ENCODE assay signal across 24 cellular contexts in the genomic region with DNA sequence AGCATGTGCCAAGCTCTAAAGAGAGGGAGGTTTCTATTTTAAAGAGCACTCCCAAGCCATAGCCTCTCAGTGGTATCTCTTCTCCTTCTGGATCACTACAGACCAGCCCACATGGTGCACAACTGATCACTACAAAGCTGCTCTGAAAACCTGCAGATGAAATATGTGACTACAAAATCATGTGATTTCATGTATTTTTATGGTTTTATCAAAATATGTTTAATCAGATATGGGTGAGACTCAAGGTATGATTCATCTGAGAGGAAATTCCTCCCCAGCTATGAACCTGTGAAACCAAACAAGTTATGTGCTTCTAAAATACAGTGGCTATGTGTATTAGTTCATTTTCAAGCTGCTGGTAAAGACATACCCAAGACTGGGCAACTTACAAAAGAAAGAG.
DNase-seq lines count a peak whose midpoint lies in the region; ATAC-seq and TF ChIP-seq lines count a peak whose summit lies in the region.
"Had no signal": no experiment of that assay in that cellular context is flagged by ENCODE, and none has a peak within 500 bp of the region (broad histone marks: within the 10 kb centered on the region; RNA-seq: fewer than 3 reads in every experiment).

No MANE protein-coding gene starts in this region.

- peak overlapping the region; percentile 61 for H3K27ac Mint-ChIP-seq in activated CD4-positive, alpha-beta T cell treated with anti-CD3 and anti-CD28 coated beads for 36 hours
- H3K27ac Mint-ChIP-seq: activated T-helper 17 cell treated with anti-CD3 and anti-CD28 coated beads, Interleukin-2, amount 50 U/mL, for 72 hours had no signal

- intact Hi-C loops in activated CD4-positive, alpha-beta T cell treated with anti-CD3 and anti-CD28 coated beads for 36 hours (cut with DNase I, micrococcal nuclease): no loop called here

- POLR2A ChIA-PET in activated CD4-positive, alpha-beta T cell treated with anti-CD3 and anti-CD28 coated beads for 36 hours (lab: Charles Lee): no interaction called here

- no peak overlapping the region for H3K4me3 Mint-ChIP-seq in activated CD4-positive, alpha-beta T cell treated with anti-CD3 and anti-CD28 coated beads for 36 hours
- H3K4me3 Mint-ChIP-seq: activated T-helper 17 cell treated with anti-CD3 and anti-CD28 coated beads, Interleukin-2, amount 50 U/mL, for 72 hours; central memory CD8-positive, alpha-beta T cell; naive thymus-derived CD4-positive, alpha-beta T cell had no signal

- no peak for TF ChIP-seq CTCF in choroid plexus epithelial cell (conservative IDR thresholded peaks at IDR 0.05; ENCODE audit: low read depth, low read length)

- DNase-seq in activated CD4-positive, alpha-beta T cell treated with anti-CD3 and anti-CD28 coated beads for 36 hours: no peak
- DNase-seq in activated CD4-positive, alpha-beta T cell treated with anti-CD3 and anti-CD28 coated beads, Interleukin-2, amount 50 U/mL, for 48 hours: no peak
- DNase-seq in HS-5 (ENCODE audit: low read depth) (peak; percentile 4), choroid plexus epithelial cell (ENCODE audit: low read depth) (peak; percentile 49), lung microvascular endothelial cell (ENCODE audit: low read depth in 2 of 2) (peak; percentile 11 to 60), C1 segment of cervical spinal cord (lab: John Stamatoyannopoulos, UW) (no peak), SHP77 treated with DMSO at 0.1 percent for 48 hours (lab: John Stamatoyannopoulos, UW) (no peak)
- DNase-seq: 8988T; DMS53; Karpas-422; left colon; mesendoderm; naive thymus-derived CD4-positive, alpha-beta T cell; NCI-H1694 treated with DMSO at 0.1 percent for 48 hours; NCI-H748 treated with DMSO at 0.1 percent for 48 hours; ovary; Right ventricle myocardium superior; stomach had no signal

- peak; percentile 82 for ATAC-seq in activated CD4-positive, alpha-beta T cell treated with anti-CD3 and anti-CD28 coated beads for 36 hours
- ATAC-seq in HG03025 (IDR thresholded peaks at IDR 0.05; ENCODE audit: low FRiP score, unreplicated experiment): no peak
- ATAC-seq: activated T-helper 17 cell treated with anti-CD3 and anti-CD28 coated beads, Interleukin-2, amount 50 U/mL, for 72 hours; esophagus mucosa; left colon; naive thymus-derived CD4-positive, alpha-beta T cell had no signal

- no peaks in the 10 kb centered on the region for H3K27me3 Mint-ChIP-seq in activated CD4-positive, alpha-beta T cell treated with anti-CD3 and anti-CD28 coated beads for 36 hours
- H3K27me3 Mint-ChIP-seq: activated T-helper 17 cell treated with anti-CD3 and anti-CD28 coated beads, Interleukin-2, amount 50 U/mL, for 72 hours; central memory CD8-positive, alpha-beta T cell; naive thymus-derived CD4-positive, alpha-beta T cell had no signal

- peaks cover 18% of the 10 kb centered on the region for H3K4me1 Mint-ChIP-seq in activated CD4-positive, alpha-beta T cell treated with anti-CD3 and anti-CD28 coated beads for 36 hours
- H3K4me1 Mint-ChIP-seq: activated T-helper 17 cell treated with anti-CD3 and anti-CD28 coated beads, Interleukin-2, amount 50 U/mL, for 72 hours; central memory CD8-positive, alpha-beta T cell had no signal

- peaks cover 25% of the 10 kb centered on the region for H3K9me3 Mint-ChIP-seq in activated CD4-positive, alpha-beta T cell treated with anti-CD3 and anti-CD28 coated beads for 36 hours (ENCODE audit: low read depth)
- H3K9me3 Mint-ChIP-seq: activated T-helper 17 cell treated with anti-CD3 and anti-CD28 coated beads, Interleukin-2, amount 50 U/mL, for 72 hours had no signal

- peaks cover 12% of the 10 kb centered on the region for H3K36me3 Mint-ChIP-seq in activated CD4-positive, alpha-beta T cell treated with anti-CD3 and anti-CD28 coated beads for 36 hours (ENCODE audit: low read depth)

- CTCF ChIA-PET in activated CD4-positive, alpha-beta T cell treated with anti-CD3 and anti-CD28 coated beads for 36 hours (lab: Charles Lee): interaction anchor here (0.6 to 2.0 kb wide), 6 partner anchors 11 to 206 kb away, joined by 3 to 9 read pairs (median 3); no protein-coding TSS in a partner anchor

- no peak overlapping the region for H3K4me3 ChIP-seq in choroid plexus epithelial cell (ENCODE audit: low read depth, low read length)
- H3K4me3 ChIP-seq: ovary, right atrium auricular region, stomach, tibial nerve had no signal

Comparison
In these comparisons a context has a peak if more than half of its experiments do, and no peak if none do; other contexts are left out.
1. DNase-seq: peak in HS-5 (single experiment), choroid plexus epithelial cell (single experiment) and lung microvascular endothelial cell (2 of 2); none in activated CD4-positive, alpha-beta T cell treated with anti-CD3 and anti-CD28 coated beads for 36 hours (single experiment), activated CD4-positive, alpha-beta T cell treated with anti-CD3 and anti-CD28 coated beads, Interleukin-2, amount 50 U/mL, for 48 hours (0 of 2), C1 segment of cervical spinal cord (0 of 14) and SHP77 treated with DMSO at 0.1 percent for 48 hours (single experiment).